Comparison of ENCODE assay signal across 8 cellular contexts in genomic region chr3:66407281-66408218, GRCh38.
DNase-seq lines count a peak whose midpoint lies in the region; ATAC-seq lines count a peak whose summit lies in the region.

No MANE protein-coding gene starts in this region.

- peak; percentile 88 for DNase-seq in AG20443 (ENCODE audit: low spot score)
- peak; percentile 41 to 67 (median 62) for DNase-seq in T-helper 2 cell
- peak in 49 of 58 donors; percentile 9 to 78 (median 47) for DNase-seq in anterior cingulate cortex (lab: John Stamatoyannopoulos, UW)
- DNase-seq in iPS DF 19.7 (ENCODE audit: low read depth, low spot score), result peak; percentile 40
- DNase-seq in stimulated activated CD4-positive, alpha-beta T cell treated with anti-CD3 and anti-CD28 coated beads, Interleukin-12 subunit alpha, Interleukin-12 subunit beta, amount 100 ng/mL, for 48 hours (ENCODE audit: low read depth in 2 of 3, low spot score in 1 of 3), result peak; percentile 63 to 71 (median 67)
- no peak for DNase-seq in amniotic stem cell (lab: John Stamatoyannopoulos, UW)

- ATAC-seq in GM18861 (IDR thresholded peaks at IDR 0.05; ENCODE audit: unreplicated experiment) (peak; percentile 73), HG03139 (IDR thresholded peaks at IDR 0.05; ENCODE audit: unreplicated experiment) (peak; percentile 79)
